Comparison of ENCODE assay signal across 22 cellular contexts in the genomic region with DNA sequence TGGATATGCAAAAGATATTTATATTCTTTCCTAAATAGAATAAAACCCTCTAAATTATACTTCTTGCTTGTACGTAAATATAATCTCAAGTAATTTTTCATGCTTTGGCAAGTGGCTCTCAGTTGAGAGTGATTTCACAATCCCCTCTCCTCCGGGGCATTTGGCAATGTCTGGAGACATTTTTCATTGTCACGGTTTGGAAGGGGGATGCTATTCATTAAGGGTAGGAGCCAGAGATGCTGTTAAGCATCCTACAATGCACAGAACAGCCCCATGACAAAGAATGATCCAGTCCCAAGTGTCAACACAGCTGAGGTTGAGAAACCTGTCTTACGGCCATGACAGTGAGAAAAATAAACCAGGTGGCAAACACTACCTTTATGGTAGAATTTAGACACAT.
DNase-seq lines count a peak whose midpoint lies in the region; ATAC-seq and TF ChIP-seq lines count a peak whose summit lies in the region.
"Had no signal": no experiment of that assay in that cellular context is flagged by ENCODE, and none has a peak within 500 bp of the region (broad histone marks: within the 10 kb centered on the region; RNA-seq: fewer than 3 reads in every experiment).

No MANE protein-coding gene starts in this region.

- peak overlapping the region; percentile 49 for H3K4me2 ChIP-seq in Karpas-422 (ENCODE audit: low read depth, low read length, poor library complexity, severe bottlenecking)
- no peak overlapping the region for H3K4me2 ChIP-seq in GM23338

- H4K20me1 ChIP-seq in Karpas-422 (ENCODE audit: insufficient read depth, low read depth, low read length) (no peaks in the 10 kb centered on the region), GM23338 (replicated peaks; ENCODE audit: insufficient read depth) (no peaks in the 10 kb centered on the region; the same call in none of the 2 replicates)

- no peaks in the 10 kb centered on the region for H3F3A ChIP-seq in GM23338 (replicated peaks; ENCODE audit: low read depth)

- H3K4me3 Mint-ChIP-seq in GM23338, result no peak overlapping the region
- H3K4me3 Mint-ChIP-seq: activated CD8-positive, alpha-beta T cell treated with anti-CD3 and anti-CD28 coated beads for 36 hours; activated naive CD4-positive, alpha-beta T cell treated with anti-CD3 and anti-CD28 coated beads, Interleukin-2, amount 50 U/mL, for 24 hours; natural killer cell treated with Interleukin-12 subunit alpha and Interleukin-12 subunit beta and Interleukin-15 and Interleukin-18, amount 100 ng/mL, for 72 hours had no signal

- no peak overlapping the region for H3K4me3 ChIP-seq in Karpas-422 (ENCODE audit: low read length)
- no peak overlapping the region for H3K4me3 ChIP-seq in adipocyte (ENCODE audit: low read length)
- H3K4me3 ChIP-seq in fibroblast of pulmonary artery (replicated peaks; ENCODE audit: low read depth, low read length), result no peak overlapping the region
- H3K4me3 ChIP-seq in GM23338, result no peak overlapping the region
- H3K4me3 ChIP-seq: body of pancreas, SJSA1, upper lobe of left lung had no signal

- H3K9me3 ChIP-seq in Karpas-422 (ENCODE audit: low read length) (no peaks in the 10 kb centered on the region), adipocyte (ENCODE audit: control insufficient read depth, low read length) (no peaks in the 10 kb centered on the region)
- H3K9me3 ChIP-seq: body of pancreas, Caco-2, upper lobe of left lung had no signal

- TF ChIP-seq CTCF in AG09319 (IDR thresholded peaks at IDR 0.05; ENCODE audit: low read depth, low read length) (no peak), fibroblast of pulmonary artery (IDR thresholded peaks at IDR 0.05; ENCODE audit: low read length, missing control alignments) (no peak), GM23338 (conservative IDR thresholded peaks at IDR 0.05; ENCODE audit: low read depth in 2 of 2) (no peak)

- H3K9me3 Mint-ChIP-seq in GM23338, result peaks cover 8% of the 10 kb centered on the region
- H3K9me3 Mint-ChIP-seq: activated CD8-positive, alpha-beta T cell treated with anti-CD3 and anti-CD28 coated beads for 36 hours; activated naive CD4-positive, alpha-beta T cell treated with anti-CD3 and anti-CD28 coated beads, Interleukin-2, amount 50 U/mL, for 24 hours had no signal

- H2AFZ ChIP-seq in Karpas-422 (ENCODE audit: low read length) (no peak overlapping the region), GM23338 (no peak overlapping the region)

- H3K27me3 ChIP-seq in Karpas-422 (ENCODE audit: low read length) (no peaks in the 10 kb centered on the region), adipocyte (replicated peaks; ENCODE audit: control insufficient read depth, insufficient read depth, low read length) (no peaks in the 10 kb centered on the region), GM23338 (ENCODE audit: insufficient read depth) (no peaks in the 10 kb centered on the region)
- H3K27me3 ChIP-seq: body of pancreas, SJSA1, upper lobe of left lung had no signal

- peaks cover 36% of the 10 kb centered on the region for H3K36me3 Mint-ChIP-seq in GM23338 (ENCODE audit: low read depth)

- no peaks in the 10 kb centered on the region for H3K9me2 ChIP-seq in Karpas-422 (replicated peaks; ENCODE audit: insufficient read depth, low read length)
- 0 out of 2 replicates have a peak, but pooled peaks cover 6% of the 10 kb centered on the region for H3K9me2 ChIP-seq in GM23338 (ENCODE audit: insufficient read depth)

- H3K27ac Mint-ChIP-seq in GM23338, result no peak overlapping the region
- H3K27ac Mint-ChIP-seq: activated CD8-positive, alpha-beta T cell treated with anti-CD3 and anti-CD28 coated beads for 36 hours; activated naive CD4-positive, alpha-beta T cell treated with anti-CD3 and anti-CD28 coated beads, Interleukin-2, amount 50 U/mL, for 24 hours; natural killer cell treated with Interleukin-12 subunit alpha and Interleukin-12 subunit beta and Interleukin-15 and Interleukin-18, amount 100 ng/mL, for 72 hours had no signal

- ATAC-seq in GM18868 (IDR thresholded peaks at IDR 0.05; ENCODE audit: unreplicated experiment), result no peak
- no peak for ATAC-seq in GM23338
- ATAC-seq: activated CD8-positive, alpha-beta T cell treated with anti-CD3 and anti-CD28 coated beads for 36 hours; body of pancreas; natural killer cell treated with Interleukin-12 subunit alpha and Interleukin-12 subunit beta and Interleukin-15 and Interleukin-18, amount 100 ng/mL, for 72 hours had no signal

- H3K4me1 ChIP-seq in Karpas-422 (ENCODE audit: low read length), result peaks cover 30% of the 10 kb centered on the region
- peaks cover 8% of the 10 kb centered on the region for H3K4me1 ChIP-seq in adipocyte (ENCODE audit: control insufficient read depth, insufficient read depth, low read length)
- no peaks in the 10 kb centered on the region for H3K4me1 ChIP-seq in GM23338 (ENCODE audit: insufficient read depth)
- H3K4me1 ChIP-seq: body of pancreas, Caco-2, SJSA1 had no signal

- DNase-seq in AG09319 (ENCODE audit: extremely low read depth, low read depth) (peak; percentile 70), Karpas-422 (no peak), adipocyte (ENCODE audit: low read depth) (peak; percentile 94), fibroblast of pulmonary artery (ENCODE audit: low read depth) (peak; percentile 72), HuH-7.5 (ENCODE audit: low spot score) (no peak), GM23338 (ENCODE audit: low spot score) (no peak), AG08396 (ENCODE audit: low spot score) (no peak)
- DNase-seq: activated CD8-positive, alpha-beta T cell treated with anti-CD3 and anti-CD28 coated beads for 36 hours; activated T-cell treated with anti-CD3 and anti-CD28 coated beads, Interleukin-2, amount 50 U/mL, for 48 hours; body of pancreas; Caco-2; cortex of kidney; kidney glomerular epithelial cell; NCI-H1694; NCI-H446; stimulated activated CD4-positive, alpha-beta T cell treated with anti-CD3 and anti-CD28 coated beads, Interleukin-2, amount 100 ng/mL, for 48 hours; T-helper 2 cell; upper lobe of left lung had no signal

- peaks cover 15% of the 10 kb centered on the region for H3K4me1 Mint-ChIP-seq in GM23338
- H3K4me1 Mint-ChIP-seq: activated naive CD4-positive, alpha-beta T cell treated with anti-CD3 and anti-CD28 coated beads, Interleukin-2, amount 50 U/mL, for 24 hours had no signal

- H3K27me3 Mint-ChIP-seq in GM23338 (ENCODE audit: insufficient read depth, low read depth, poor library complexity), result no peaks in the 10 kb centered on the region
- H3K27me3 Mint-ChIP-seq: activated CD8-positive, alpha-beta T cell treated with anti-CD3 and anti-CD28 coated beads for 36 hours; activated naive CD4-positive, alpha-beta T cell treated with anti-CD3 and anti-CD28 coated beads, Interleukin-2, amount 50 U/mL, for 24 hours; natural killer cell treated with Interleukin-12 subunit alpha and Interleukin-12 subunit beta and Interleukin-15 and Interleukin-18, amount 100 ng/mL, for 72 hours had no signal

- H3K27ac ChIP-seq in Karpas-422 (ENCODE audit: low read length), result no peak overlapping the region
- no peak overlapping the region for H3K27ac ChIP-seq in GM23338 (ENCODE audit: low read depth)
- H3K27ac ChIP-seq: body of pancreas, SJSA1, upper lobe of left lung had no signal

- H3K9ac ChIP-seq in Karpas-422 (ENCODE audit: low read length), result no peak overlapping the region
- H3K9ac ChIP-seq in adipocyte (ENCODE audit: low read length), result no peak overlapping the region

- H3K79me2 ChIP-seq in Karpas-422 (ENCODE audit: low read length) (no peaks in the 10 kb centered on the region), GM23338 (replicated peaks; ENCODE audit: insufficient read depth) (peaks cover 45% of the 10 kb centered on the region)

- H3K36me3 ChIP-seq in Karpas-422 (ENCODE audit: insufficient read depth, low read length), result no peaks in the 10 kb centered on the region
- H3K36me3 ChIP-seq in adipocyte (ENCODE audit: control insufficient read depth, insufficient read depth, low read length, severe bottlenecking), result no peaks in the 10 kb centered on the region
- H3K36me3 ChIP-seq in GM23338 (ENCODE audit: insufficient read depth), result peaks cover 6% of the 10 kb centered on the region; the same call in 1 of the 2 replicates
- H3K36me3 ChIP-seq: SJSA1, upper lobe of left lung had no signal

TF ChIP-seq in GM23338, 12 proteins besides CTCF, POLR2A, EP300 and RAD21 (continues in another document):
- TF ChIP-seq, protein P1, sequence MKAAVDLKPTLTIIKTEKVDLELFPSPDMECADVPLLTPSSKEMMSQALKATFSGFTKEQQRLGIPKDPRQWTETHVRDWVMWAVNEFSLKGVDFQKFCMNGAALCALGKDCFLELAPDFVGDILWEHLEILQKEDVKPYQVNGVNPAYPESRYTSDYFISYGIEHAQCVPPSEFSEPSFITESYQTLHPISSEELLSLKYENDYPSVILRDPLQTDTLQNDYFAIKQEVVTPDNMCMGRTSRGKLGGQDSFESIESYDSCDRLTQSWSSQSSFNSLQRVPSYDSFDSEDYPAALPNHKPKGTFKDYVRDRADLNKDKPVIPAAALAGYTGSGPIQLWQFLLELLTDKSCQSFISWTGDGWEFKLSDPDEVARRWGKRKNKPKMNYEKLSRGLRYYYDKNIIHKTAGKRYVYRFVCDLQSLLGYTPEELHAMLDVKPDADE (IDR thresholded peaks at IDR 0.05), result no peak
- no peak for TF ChIP-seq POLR2AphosphoS5 (IDR thresholded peaks at IDR 0.05; ENCODE audit: low read depth)
- TF ChIP-seq NANOG (IDR thresholded peaks at IDR 0.05; ENCODE audit: borderline replicate concordance), result no peak
- no peak for TF ChIP-seq JUNB (IDR thresholded peaks at IDR 0.05; ENCODE audit: unreplicated experiment)
- no peak for TF ChIP-seq CREB1 (CRISPR knock-in tag; IDR thresholded peaks at IDR 0.05; ENCODE audit: low read depth)

Comparison
In these comparisons a context has a peak if more than half of its experiments do, and no peak if none do; other contexts are left out.
1. DNase-seq: peak in AG09319 (single experiment), adipocyte (single experiment) and fibroblast of pulmonary artery (single experiment); none in Karpas-422 (single experiment), HuH-7.5 (single experiment), GM23338 (single experiment) and AG08396 (single experiment).